Comparison of ENCODE assay signal across 13 cellular contexts in the genomic region with DNA sequence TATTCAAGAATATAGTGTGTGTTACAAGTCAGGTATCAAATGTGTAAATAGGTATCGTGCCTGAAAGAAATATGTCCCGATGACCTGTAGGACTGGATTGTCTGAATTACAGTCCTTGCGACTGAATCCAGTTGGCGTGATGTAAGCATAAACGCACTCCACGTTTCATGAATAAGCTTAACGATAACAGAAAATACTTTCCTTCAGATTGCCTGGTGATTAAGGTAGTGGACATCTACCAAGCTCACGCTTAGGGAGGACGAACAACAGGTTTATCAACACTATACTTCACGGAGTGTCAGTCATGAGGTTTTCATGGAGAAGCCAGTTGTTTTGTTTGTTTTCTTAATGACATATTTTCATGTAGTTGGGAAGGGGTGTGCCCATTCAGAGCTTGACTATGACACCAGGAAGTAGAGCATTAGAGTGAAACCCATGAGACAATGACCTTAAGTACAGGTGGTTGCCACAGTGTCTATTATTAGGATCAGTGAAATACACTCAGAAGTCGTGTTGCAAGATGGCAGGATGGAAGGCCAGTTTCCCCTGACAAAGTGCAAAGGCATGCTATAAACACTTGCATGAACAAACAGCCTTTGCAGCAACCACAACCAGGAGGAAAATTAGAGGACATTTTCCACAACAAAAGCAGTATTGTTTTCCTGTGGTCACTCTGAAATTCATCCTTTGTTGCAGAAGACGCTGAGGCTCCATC.
DNase-seq lines count a peak whose midpoint lies in the region; ATAC-seq and TF ChIP-seq lines count a peak whose summit lies in the region.
"Had no signal": no experiment of that assay in that cellular context is flagged by ENCODE, and none has a peak within 500 bp of the region (broad histone marks: within the 10 kb centered on the region; RNA-seq: fewer than 3 reads in every experiment).

No MANE protein-coding gene starts in this region.

- peak overlapping the region; percentile 24; the same call in 1 of the 2 replicates for H2AFZ ChIP-seq in OCI-LY7 (ENCODE audit: low read length)

- H4K20me1 ChIP-seq in OCI-LY7 (ENCODE audit: insufficient read depth, low read length): no peaks in the 10 kb centered on the region

- H3K79me2 ChIP-seq in OCI-LY7 (ENCODE audit: insufficient read depth, low read depth, low read length): no peaks in the 10 kb centered on the region

- BruUV-seq in OCI-LY7 (replicated peaks; lab: Mats Ljungman, UMichigan): no TSS peak

- in situ Hi-C loops in KBM-7 (cut with MboI; ENCODE audit: low pct_unique_long_range_greater_than_20kb, low sequenced_read_pairs): no loop called here

- no peak for TF ChIP-seq CTCF in OCI-LY7 (conservative IDR thresholded peaks at IDR 0.05; ENCODE audit: low read length)
- TF ChIP-seq CTCF in upper lobe of left lung (IDR thresholded peaks at IDR 0.05): no peak

- TF ChIP-seq EP300 in upper lobe of left lung (IDR thresholded peaks at IDR 0.05): no peak

- H3K27ac ChIP-seq in OCI-LY7 (ENCODE audit: low read depth, low read length, poor library complexity, severe bottlenecking): no peak overlapping the region
- no peak overlapping the region for H3K27ac ChIP-seq in upper lobe of left lung

- WGBS in upper lobe of left lung, 2 donors: 93% methylated on average over 12 of the region's 12 CpGs

- peak; percentile 50 for DNase-seq in AG08395 (ENCODE audit: low spot score)
- peak; percentile 66 for DNase-seq in OCI-LY7 (ENCODE audit: low spot score)
- DNase-seq in foreskin melanocyte: peak; percentile 33
- DNase-seq in KBM-7: no peak
- no peak for DNase-seq in upper lobe of left lung
- no peak for DNase-seq in COLO668 (lab: John Stamatoyannopoulos, UW; ENCODE audit: unreplicated experiment)
- DNase-seq: activated CD4-positive, alpha-beta T cell treated with anti-CD3 and anti-CD28 coated beads, Interleukin-2, amount 50 U/mL, for 1 hour; activated gamma-delta T cell treated with Interleukin-2 at 50 U/mL for 16 hours; H9; NCI-H526 treated with DMSO at 0.1 percent for 48 hours; SW 1271 had no signal

- POLR2A ChIA-PET in OCI-LY7 (lab: Charles Lee): interaction anchor here (0.6 to 1.0 kb wide), 5 partner anchors 9 to 42 kb away, joined by 3 to 4 read pairs (median 3); no protein-coding TSS in a partner anchor

- no peaks in the 10 kb centered on the region for H3K9me2 ChIP-seq in OCI-LY7 (ENCODE audit: insufficient read depth, low read length)

- H3K36me3 ChIP-seq in OCI-LY7 (ENCODE audit: insufficient read depth, low read length): no peaks in the 10 kb centered on the region; the same call in 1 of the 2 replicates
- no peaks in the 10 kb centered on the region for H3K36me3 ChIP-seq in upper lobe of left lung

- peak overlapping the region; percentile 35 for H3K4me2 ChIP-seq in OCI-LY7 (ENCODE audit: low read length)

- TF ChIP-seq POLR2A in upper lobe of left lung (IDR thresholded peaks at IDR 0.05): no peak

- CTCF ChIA-PET in OCI-LY7 (lab: Charles Lee; ENCODE audit: unreplicated experiment): no interaction called here

- ATAC-seq in GM19468 (IDR thresholded peaks at IDR 0.05; ENCODE audit: extremely low read depth, unreplicated experiment): peak; percentile 64
- ATAC-seq in GM19397 (IDR thresholded peaks at IDR 0.05; ENCODE audit: unreplicated experiment): no peak
- no peak for ATAC-seq in upper lobe of left lung (ENCODE audit: low FRiP score in 2 of 2)

- intact Hi-C loops in OCI-LY7 (cut with micrococcal nuclease; ENCODE audit: unreplicated experiment): no loop called here

- H3K4me3 ChIP-seq in OCI-LY7 (ENCODE audit: low read depth, low read length, poor library complexity, severe bottlenecking) (no peak overlapping the region), upper lobe of left lung (no peak overlapping the region)

- H3K27me3 ChIP-seq in upper lobe of left lung: no peaks in the 10 kb centered on the region

- peaks cover 49% of the 10 kb centered on the region for H3K4me1 ChIP-seq in OCI-LY7 (ENCODE audit: insufficient read depth, low read length, poor library complexity, severe bottlenecking)
- H3K4me1 ChIP-seq in upper lobe of left lung: peaks cover 0 to 4% (median 2%) of the 10 kb centered on the region in 4 donors

- H3K9me3 ChIP-seq in OCI-LY7 (ENCODE audit: low read length) (peaks cover 6% of the 10 kb centered on the region; the same call in 1 of the 2 replicates), upper lobe of left lung (peaks cover 0 to 4% (median 1%) of the 10 kb centered on the region in 4 donors)

Comparison
In these comparisons a context has a peak if more than half of its experiments do, and no peak if none do; other contexts are left out.
1. DNase-seq: peak in AG08395 (single experiment), OCI-LY7 (single experiment) and foreskin melanocyte (single experiment); none in KBM-7 (single experiment), upper lobe of left lung (0 of 2) and COLO668 (single experiment).